8 cellular contexts compared by ENCODE assay signal in genomic region chr14:70809238-70810214, GRCh38. TPM values are rescaled to one million over a fixed set of nuclear protein-coding genes. Genes with fewer than 3 reads are reported as not detected.
DNase-seq lines count a peak whose midpoint lies in the region; ATAC-seq, FAIRE-seq and TF ChIP-seq lines count a peak whose summit lies in the region.

Gene MAP3K9 (minus strand): TSS chr14:70809513. CDS start chr14:70809171, 342 bp downstream.

- H3K9me3 ChIP-seq in KOPT-K1 (ENCODE audit: insufficient read depth, low read length, poor library complexity, severe bottlenecking) (no peaks in the 10 kb centered on the region), stomach (no peaks in the 10 kb centered on the region)

- peak within 1 kb of the TSS; percentile 83 for H3K4me3 Mint-ChIP-seq in neural crest cell

- TF ChIP-seq POLR2A in stomach (IDR thresholded peaks at IDR 0.05): no peak

- H3K27me3 ChIP-seq in stomach: peaks cover 0 to 32% (median 7%) of the 10 kb centered on the region in 3 donors

- peak within 1 kb of the TSS; percentile 63 for H3K27ac ChIP-seq in KOPT-K1 (ENCODE audit: low read depth, low read length, poor library complexity, severe bottlenecking)
- H3K27ac ChIP-seq in stomach: peak within 1 kb of the TSS; percentile 82 to 94 (median 84)

- H3K4me3 ChIP-seq in fibroblast of villous mesenchyme (ENCODE audit: low read depth, low read length) (peak within 1 kb of the TSS; percentile 56), stomach (peak within 1 kb of the TSS; percentile 57 to 91 (median 70))

- H3K4me1 Mint-ChIP-seq in neural crest cell: peaks cover 6% of the 10 kb centered on the region

- H3K4me1 ChIP-seq in stomach: peaks cover 0 to 31% (median 26%) of the 10 kb centered on the region in 4 donors

- H3K36me3 ChIP-seq in KOPT-K1 (ENCODE audit: insufficient read depth, low read length) (no peaks in the 10 kb centered on the region), stomach (no peaks in the 10 kb centered on the region)

- 1 to 2% (median 1%) methylated on average over 36 to 82 of the region's 88 CpGs for WGBS in stomach, 5 donors

- intact Hi-C loops in stomach (cut with DNase I; ENCODE audit: low total_unique reads): no loop called here

- peak; percentile 99 for DNase-seq in DMS79 treated with DMSO at 0.1 percent for 48 hours (lab: John Stamatoyannopoulos, UW)
- DNase-seq in RCC 7860 (ENCODE audit: low spot score): peak; percentile 85
- peak; percentile 71 to 86 for DNase-seq in activated T-helper 1 cell treated with anti-CD3 and anti-CD28 coated beads, Interleukin-2, amount 50 U/mL, for 16 hours (ENCODE audit: low read depth in 1 of 2, low spot score in 1 of 2)
- DNase-seq in fibroblast of villous mesenchyme (ENCODE audit: low read depth): peak; percentile 47
- DNase-seq in neural crest cell (ENCODE audit: low read depth, low spot score): peak; percentile 85
- DNase-seq in stomach: peak; percentile 97

- peak; percentile 83 for FAIRE-seq in RCC 7860 (lab: Jason Lieb, UNC)

- peak within 1 kb of the TSS; percentile 51 for H3K27ac Mint-ChIP-seq in neural crest cell (ENCODE audit: unreplicated experiment)

- no peaks in the 10 kb centered on the region for H3K36me3 Mint-ChIP-seq in neural crest cell (ENCODE audit: low read depth)

- peak; percentile 83 for ATAC-seq in GM21737 (IDR thresholded peaks at IDR 0.05; ENCODE audit: unreplicated experiment)

- H3K27me3 Mint-ChIP-seq in neural crest cell (ENCODE audit: low read depth): peaks cover 14% of the 10 kb centered on the region

- no peak for TF ChIP-seq EP300 in stomach (IDR thresholded peaks at IDR 0.05)

- no peak for TF ChIP-seq CTCF in fibroblast of villous mesenchyme (IDR thresholded peaks at IDR 0.05; ENCODE audit: insufficient read depth, low read depth, low read length)
- no peak for TF ChIP-seq CTCF in neural crest cell (conservative IDR thresholded peaks at IDR 0.05)
- TF ChIP-seq CTCF in stomach (IDR thresholded peaks at IDR 0.05): no peak

- no peaks in the 10 kb centered on the region for H3K9me3 Mint-ChIP-seq in neural crest cell

RNA-seq across cellular contexts. Expression of gene MAP3K9, which starts in this region (rescaled TPM):
- total RNA-seq in fibroblast of villous mesenchyme (under 0.01 and 0.43 TPM in 2 replicates), neural crest cell (10.3 and 11.2 TPM in 2 replicates), stomach (10 to 100 TPM in 1 of 5 donors, 1 to 10 TPM in 4; 7.0 to 11.0 (median 8.5) TPM)
- 1 to 10 TPM in 2 of 3 donors, under 1 TPM in 1; 0.46 to 1.7 (median 1.1) TPM for polyA plus RNA-seq in stomach

Comparison
In these comparisons a context has a peak if more than half of its experiments do, and no peak if none do; other contexts are left out.
1. Peak in every context shown above with its lines: DNase-seq, ATAC-seq, H3K4me3 ChIP-seq and H3K27ac ChIP-seq.
2. Peak in DNase-seq and H3K4me3 ChIP-seq in fibroblast of villous mesenchyme; RNA of the gene not detected or under 1 TPM.
3. DNase-seq: peak in every context shown above with its lines; median percentile 99 in DMS79 treated with DMSO at 0.1 percent for 48 hours; 97 in stomach; 85 in RCC 7860; 85 in neural crest cell; 78 in activated T-helper 1 cell treated with anti-CD3 and anti-CD28 coated beads, Interleukin-2, amount 50 U/mL, for 16 hours; 47 in fibroblast of villous mesenchyme.